ENCODE assay signal across 1 cellular context in genomic region chr16:55465077-55465896, GRCh38.
TF ChIP-seq lines count a peak whose summit lies in the region.

No MANE protein-coding gene starts in this region.

TF ChIP-seq in GM12878, 131 proteins besides CTCF, POLR2A, EP300 and RAD21 (continued from another document):
- peak; percentile 17 for TF ChIP-seq SKIL (IDR thresholded peaks at IDR 0.05; ENCODE audit: low read depth, poor library complexity, severe bottlenecking)
- peak; percentile 54; the same call in 1 of the 2 replicates for TF ChIP-seq FOXM1 (IDR thresholded peaks at IDR 0.05; ENCODE audit: low read depth, low read length)
- peak; percentile 36; the same call in 1 of the 2 replicates for TF ChIP-seq IRF3 (IDR thresholded peaks at IDR 0.05)
- no peak for TF ChIP-seq EGR1 (IDR thresholded peaks at IDR 0.05; ENCODE audit: borderline replicate concordance in 1 of 2, low read depth in 2 of 2, low read length in 2 of 2)
- TF ChIP-seq, protein P1, sequence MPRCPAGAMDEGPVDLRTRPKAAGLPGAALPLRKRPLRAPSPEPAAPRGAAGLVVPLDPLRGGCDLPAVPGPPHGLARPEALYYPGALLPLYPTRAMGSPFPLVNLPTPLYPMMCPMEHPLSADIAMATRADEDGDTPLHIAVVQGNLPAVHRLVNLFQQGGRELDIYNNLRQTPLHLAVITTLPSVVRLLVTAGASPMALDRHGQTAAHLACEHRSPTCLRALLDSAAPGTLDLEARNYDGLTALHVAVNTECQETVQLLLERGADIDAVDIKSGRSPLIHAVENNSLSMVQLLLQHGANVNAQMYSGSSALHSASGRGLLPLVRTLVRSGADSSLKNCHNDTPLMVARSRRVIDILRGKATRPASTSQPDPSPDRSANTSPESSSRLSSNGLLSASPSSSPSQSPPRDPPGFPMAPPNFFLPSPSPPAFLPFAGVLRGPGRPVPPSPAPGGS (IDR thresholded peaks at IDR 0.05; ENCODE audit: borderline replicate concordance, insufficient read depth, low read depth, low read length, poor library complexity, severe bottlenecking) = peak; percentile 45
- TF ChIP-seq, protein P2, sequence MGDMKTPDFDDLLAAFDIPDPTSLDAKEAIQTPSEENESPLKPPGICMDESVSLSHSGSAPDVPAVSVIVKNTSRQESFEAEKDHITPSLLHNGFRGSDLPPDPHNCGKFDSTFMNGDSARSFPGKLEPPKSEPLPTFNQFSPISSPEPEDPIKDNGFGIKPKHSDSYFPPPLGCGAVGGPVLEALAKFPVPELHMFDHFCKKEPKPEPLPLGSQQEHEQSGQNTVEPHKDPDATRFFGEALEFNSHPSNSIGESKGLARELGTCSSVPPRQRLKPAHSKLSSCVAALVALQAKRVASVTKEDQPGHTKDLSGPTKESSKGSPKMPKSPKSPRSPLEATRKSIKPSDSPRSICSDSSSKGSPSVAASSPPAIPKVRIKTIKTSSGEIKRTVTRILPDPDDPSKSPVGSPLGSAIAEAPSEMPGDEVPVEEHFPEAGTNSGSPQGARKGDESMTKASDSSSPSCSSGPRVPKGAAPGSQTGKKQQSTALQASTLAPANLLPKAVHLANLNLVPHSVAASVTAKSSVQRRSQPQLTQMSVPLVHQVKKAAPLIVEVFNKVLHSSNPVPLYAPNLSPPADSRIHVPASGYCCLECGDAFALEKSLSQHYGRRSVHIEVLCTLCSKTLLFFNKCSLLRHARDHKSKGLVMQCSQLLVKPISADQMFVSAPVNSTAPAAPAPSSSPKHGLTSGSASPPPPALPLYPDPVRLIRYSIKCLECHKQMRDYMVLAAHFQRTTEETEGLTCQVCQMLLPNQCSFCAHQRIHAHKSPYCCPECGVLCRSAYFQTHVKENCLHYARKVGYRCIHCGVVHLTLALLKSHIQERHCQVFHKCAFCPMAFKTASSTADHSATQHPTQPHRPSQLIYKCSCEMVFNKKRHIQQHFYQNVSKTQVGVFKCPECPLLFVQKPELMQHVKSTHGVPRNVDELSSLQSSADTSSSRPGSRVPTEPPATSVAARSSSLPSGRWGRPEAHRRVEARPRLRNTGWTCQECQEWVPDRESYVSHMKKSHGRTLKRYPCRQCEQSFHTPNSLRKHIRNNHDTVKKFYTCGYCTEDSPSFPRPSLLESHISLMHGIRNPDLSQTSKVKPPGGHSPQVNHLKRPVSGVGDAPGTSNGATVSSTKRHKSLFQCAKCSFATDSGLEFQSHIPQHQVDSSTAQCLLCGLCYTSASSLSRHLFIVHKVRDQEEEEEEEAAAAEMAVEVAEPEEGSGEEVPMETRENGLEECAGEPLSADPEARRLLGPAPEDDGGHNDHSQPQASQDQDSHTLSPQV (IDR thresholded peaks at IDR 0.05) = 0 out of 2 replicates have a peak, but pooled peaks have one; percentile 29
- peak; percentile 69 for TF ChIP-seq PAX5 (IDR thresholded peaks at IDR 0.05; ENCODE audit: borderline replicate concordance, low read depth, low read length)
- TF ChIP-seq E2F4 (IDR thresholded peaks at IDR 0.05; ENCODE audit: low read depth, low read length) = no peak
